1 cellular context compared by ENCODE assay signal in the genomic region with DNA sequence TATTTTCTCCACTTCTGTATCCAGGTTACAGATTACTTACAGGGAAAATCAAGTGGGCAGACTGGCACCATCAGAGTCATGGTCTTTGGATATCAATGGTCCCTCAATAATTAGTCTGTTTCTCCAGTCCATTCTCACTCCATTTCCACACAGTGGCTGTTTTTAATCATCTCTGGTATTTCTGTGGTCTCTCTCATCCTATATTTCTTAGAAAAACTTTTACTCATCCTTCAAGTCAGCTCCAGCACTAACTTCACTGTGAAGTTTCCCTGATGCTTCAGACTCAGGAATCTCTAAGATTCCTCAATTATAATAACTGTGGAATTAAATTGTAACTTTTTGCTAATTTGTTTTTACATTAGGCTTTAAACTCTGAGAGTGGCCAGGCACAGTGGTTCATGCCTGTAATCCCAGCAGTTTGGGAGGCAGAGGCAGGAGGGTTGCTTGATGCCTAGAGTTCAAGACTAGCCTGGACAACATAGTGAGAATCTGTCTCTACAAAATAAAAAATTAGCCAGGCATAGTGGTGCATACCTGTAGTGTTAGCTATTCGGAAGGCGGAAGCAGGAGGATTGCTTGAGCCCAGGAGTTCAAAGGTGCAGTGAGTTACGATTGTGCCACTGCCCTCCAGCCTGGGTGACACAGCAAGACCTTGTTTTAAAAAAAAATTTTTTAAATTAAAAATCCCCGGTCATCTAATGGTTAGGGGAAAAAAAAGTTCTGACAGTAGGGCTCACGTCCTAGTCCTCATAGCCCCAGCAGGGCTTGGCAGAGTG.
TF ChIP-seq lines count a peak whose summit lies in the region.

No MANE protein-coding gene starts in this region.

TF ChIP-seq in liver, 16 proteins besides CTCF, POLR2A, EP300 and RAD21 (continued from another document):
- TF ChIP-seq FOXA2 (IDR thresholded peaks at IDR 0.05) (no peak), TAF1 (conservative IDR thresholded peaks at IDR 0.05) (no peak), RXRA (IDR thresholded peaks at IDR 0.05) (peak; percentile 44 to 52), HNF4G (IDR thresholded peaks at IDR 0.05) (peak; percentile 23), HNF4A (conservative IDR thresholded peaks at IDR 0.05) (peak; percentile 69 to 75), YY1 (IDR thresholded peaks at IDR 0.05) (no peak), SP1 (IDR thresholded peaks at IDR 0.05) (peak; percentile 48), NR2F2 (IDR thresholded peaks at IDR 0.05) (no peak), FOXA1 (IDR thresholded peaks at IDR 0.05) (no peak), EGR1 (IDR thresholded peaks at IDR 0.05; ENCODE audit: low read depth in 2 of 2) (no peak), GABPA (IDR thresholded peaks at IDR 0.05 in 1 of 2, conservative IDR thresholded peaks at IDR 0.05 in 1 of 2) (no peak)
- TF ChIP-seq, protein P1, sequence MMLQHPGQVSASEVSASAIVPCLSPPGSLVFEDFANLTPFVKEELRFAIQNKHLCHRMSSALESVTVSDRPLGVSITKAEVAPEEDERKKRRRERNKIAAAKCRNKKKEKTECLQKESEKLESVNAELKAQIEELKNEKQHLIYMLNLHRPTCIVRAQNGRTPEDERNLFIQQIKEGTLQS (IDR thresholded peaks at IDR 0.05), result no peak
- TF ChIP-seq, protein P2, sequence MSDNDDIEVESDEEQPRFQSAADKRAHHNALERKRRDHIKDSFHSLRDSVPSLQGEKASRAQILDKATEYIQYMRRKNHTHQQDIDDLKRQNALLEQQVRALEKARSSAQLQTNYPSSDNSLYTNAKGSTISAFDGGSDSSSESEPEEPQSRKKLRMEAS (IDR thresholded peaks at IDR 0.05), result no peak
TF ChIP-seq in liver: peak in this region for 5.
